In the genomic region with DNA sequence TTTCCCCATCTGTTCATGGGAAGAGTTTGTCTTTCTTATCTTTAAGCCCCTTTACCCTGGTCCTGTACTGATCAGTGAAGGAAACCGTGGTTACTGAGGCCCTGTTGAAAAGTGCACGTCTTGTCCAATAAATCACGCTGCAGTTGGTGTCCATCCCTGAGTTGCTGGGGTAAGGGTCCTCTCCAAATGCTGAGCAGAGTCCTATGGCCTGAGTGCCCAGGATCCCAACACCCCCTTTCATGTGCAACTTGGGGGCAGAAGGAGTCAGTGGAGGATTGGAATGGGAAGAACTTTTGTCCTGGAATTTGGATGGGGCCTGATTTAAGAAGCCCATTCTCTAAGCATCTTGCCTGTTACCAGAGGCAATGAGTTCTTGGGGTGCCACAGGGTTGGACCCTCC, we compare ENCODE assay signal across 37 cellular contexts. TPM values are rescaled to one million over a fixed set of nuclear protein-coding genes. Genes with fewer than 3 reads are reported as not detected.
"Had no signal": no experiment of that assay in that cellular context is flagged by ENCODE, and none has a peak within 500 bp of the region (broad histone marks: within the 10 kb centered on the region; RNA-seq: fewer than 3 reads in every experiment).

No MANE protein-coding gene starts in this region.

- H3K36me3 Mint-ChIP-seq: activated CD8-positive, alpha-beta memory T cell treated with anti-CD3 and anti-CD28 coated beads, Interleukin-2, amount 10 ng/mL, durations not matched to agents 7 days and 5 days; activated naive CD4-positive, alpha-beta T cell treated with anti-CD3 and anti-CD28 coated beads, Interleukin-2, amount 10 ng/mL, durations not matched to agents 7 days and 5 days; brain had no signal

- H3K27ac ChIP-seq: PC-9, RWPE1, VCaP had no signal

- H3K4me3 Mint-ChIP-seq: activated B cell treated with CpG ODN at 0.5 μM for 24 hours; activated CD4-positive, alpha-beta memory T cell treated with anti-CD3 and anti-CD28 coated beads, Interleukin-2, amount 10 ng/mL, durations not matched to agents 7 days and 5 days; activated CD8-positive, alpha-beta memory T cell treated with anti-CD3 and anti-CD28 coated beads, Interleukin-2, amount 10 ng/mL, durations not matched to agents 7 days and 5 days; activated naive CD4-positive, alpha-beta T cell treated with anti-CD3 and anti-CD28 coated beads, Interleukin-2, amount 10 ng/mL, durations not matched to agents 7 days and 5 days; activated naive CD8-positive, alpha-beta T cell; activated naive CD8-positive, alpha-beta T cell treated with anti-CD3 and anti-CD28 coated beads, Interleukin-2, amount 50 U/mL, for 24 hours; brain; central memory CD8-positive, alpha-beta T cell had no signal

- H3K4me1 Mint-ChIP-seq: activated CD4-positive, alpha-beta memory T cell treated with anti-CD3 and anti-CD28 coated beads, Interleukin-2, amount 10 ng/mL, durations not matched to agents 7 days and 5 days; activated CD8-positive, alpha-beta memory T cell treated with anti-CD3 and anti-CD28 coated beads, Interleukin-2, amount 10 ng/mL, durations not matched to agents 7 days and 5 days; activated naive CD4-positive, alpha-beta T cell treated with anti-CD3 and anti-CD28 coated beads, Interleukin-2, amount 10 ng/mL, durations not matched to agents 7 days and 5 days had no signal

- DNase-seq: activated B cell treated with CpG ODN at 0.5 μM for 24 hours; activated CD4-positive, alpha-beta memory T cell treated with anti-CD3 and anti-CD28 coated beads, Interleukin-2, amount 10 ng/mL, durations not matched to agents 7 days and 5 days; activated CD4-positive, alpha-beta T cell treated with anti-CD3 and anti-CD28 coated beads for 1 hour; activated CD4-positive, alpha-beta T cell treated with anti-CD3 and anti-CD28 coated beads for 48 hours; activated CD8-positive, alpha-beta memory T cell treated with anti-CD3 and anti-CD28 coated beads for 24 hours; activated CD8-positive, alpha-beta memory T cell treated with anti-CD3 and anti-CD28 coated beads, Interleukin-2, amount 10 ng/mL, durations not matched to agents 7 days and 5 days; activated CD8-positive, alpha-beta memory T cell treated with anti-CD3 and anti-CD28 coated beads, Interleukin-2, amount 50 U/mL, for 48 hours; activated effector memory CD4-positive, alpha-beta T cell treated with Interleukin-2 at 50 U/mL for 16 hours; activated naive CD4-positive, alpha-beta T cell treated with anti-CD3 and anti-CD28 coated beads, Interleukin-2, amount 10 ng/mL, durations not matched to agents 7 days and 5 days; activated naive CD8-positive, alpha-beta T cell treated with anti-CD3 and anti-CD28 coated beads, Interleukin-2, amount 50 U/mL, for 24 hours; activated T-cell treated with anti-CD3 and anti-CD28 coated beads, Interleukin-2, amount 50 U/mL, for 48 hours; anterior cingulate cortex; KG1; MM.1S; MV-4-11; NCI-H1092; NCI-H1436 treated with DMSO at 0.1 percent for 48 hours; NCI-H1694 treated with DMSO at 0.1 percent for 48 hours; NCI-H2029; NCI-H345; NCI-H524 treated with DMSO at 0.1 percent for 48 hours; NK-92 treated with Interleukin-12 subunit alpha and Interleukin-12 subunit beta, amount 100 ng/mL, for 24 hours; PC-9; Right ventricle myocardium superior; SW 1271; T-helper 1 cell; T-helper 2 cell; T-helper 9 cell had no signal

- ATAC-seq: activated CD8-positive, alpha-beta memory T cell treated with anti-CD3 and anti-CD28 coated beads, Interleukin-2, amount 10 ng/mL, durations not matched to agents 7 days and 5 days; activated naive CD8-positive, alpha-beta T cell treated with anti-CD3 and anti-CD28 coated beads, Interleukin-2, amount 50 U/mL, for 24 hours had no signal

- H3K4me3 ChIP-seq: PC-9 had no signal

- H3K9me3 Mint-ChIP-seq: activated B cell treated with CpG ODN at 0.5 μM for 24 hours; activated CD4-positive, alpha-beta memory T cell treated with anti-CD3 and anti-CD28 coated beads, Interleukin-2, amount 10 ng/mL, durations not matched to agents 7 days and 5 days; activated naive CD4-positive, alpha-beta T cell treated with anti-CD3 and anti-CD28 coated beads, Interleukin-2, amount 10 ng/mL, durations not matched to agents 7 days and 5 days; activated naive CD8-positive, alpha-beta T cell treated with anti-CD3 and anti-CD28 coated beads, Interleukin-2, amount 50 U/mL, for 24 hours; central memory CD8-positive, alpha-beta T cell had no signal

- H2AFZ ChIP-seq: PC-9 had no signal

- H3K27ac Mint-ChIP-seq: activated B cell treated with CpG ODN at 0.5 μM for 24 hours; activated CD4-positive, alpha-beta memory T cell treated with anti-CD3 and anti-CD28 coated beads, Interleukin-2, amount 10 ng/mL, durations not matched to agents 7 days and 5 days; activated CD8-positive, alpha-beta memory T cell treated with anti-CD3 and anti-CD28 coated beads, Interleukin-2, amount 10 ng/mL, durations not matched to agents 7 days and 5 days; activated naive CD4-positive, alpha-beta T cell treated with anti-CD3 and anti-CD28 coated beads, Interleukin-2, amount 10 ng/mL, durations not matched to agents 7 days and 5 days; activated naive CD8-positive, alpha-beta T cell; activated naive CD8-positive, alpha-beta T cell treated with anti-CD3 and anti-CD28 coated beads, Interleukin-2, amount 50 U/mL, for 24 hours; brain had no signal

- H3K4me2 ChIP-seq: PC-9 had no signal

- FAIRE-seq: bronchial epithelial cell, RCC 7860 had no signal

RNA-seq across cellular contexts. Expression of gene TBX2, which starts 7.0 kb away (rescaled TPM):
- total RNA-seq: activated B cell treated with CpG ODN at 0.5 μM for 24 hours; activated CD4-positive, alpha-beta memory T cell treated with anti-CD3 and anti-CD28 coated beads, Interleukin-2, amount 10 ng/mL, durations not matched to agents 7 days and 5 days; activated CD8-positive, alpha-beta memory T cell treated with anti-CD3 and anti-CD28 coated beads, Interleukin-2, amount 10 ng/mL, durations not matched to agents 7 days and 5 days; OCI-LY7 had no signal

RNA-seq across cellular contexts. Expression of gene TBX4, which starts 59.5 kb away (rescaled TPM):
- total RNA-seq: activated B cell treated with CpG ODN at 0.5 μM for 24 hours; activated CD4-positive, alpha-beta memory T cell treated with anti-CD3 and anti-CD28 coated beads, Interleukin-2, amount 10 ng/mL, durations not matched to agents 7 days and 5 days; activated CD8-positive, alpha-beta memory T cell treated with anti-CD3 and anti-CD28 coated beads, Interleukin-2, amount 10 ng/mL, durations not matched to agents 7 days and 5 days; bronchial epithelial cell; LHCN-M2; OCI-LY7; PC-9; Right ventricle myocardium superior had no signal
